Comparison of ENCODE assay signal across 3 cellular contexts in the genomic region with DNA sequence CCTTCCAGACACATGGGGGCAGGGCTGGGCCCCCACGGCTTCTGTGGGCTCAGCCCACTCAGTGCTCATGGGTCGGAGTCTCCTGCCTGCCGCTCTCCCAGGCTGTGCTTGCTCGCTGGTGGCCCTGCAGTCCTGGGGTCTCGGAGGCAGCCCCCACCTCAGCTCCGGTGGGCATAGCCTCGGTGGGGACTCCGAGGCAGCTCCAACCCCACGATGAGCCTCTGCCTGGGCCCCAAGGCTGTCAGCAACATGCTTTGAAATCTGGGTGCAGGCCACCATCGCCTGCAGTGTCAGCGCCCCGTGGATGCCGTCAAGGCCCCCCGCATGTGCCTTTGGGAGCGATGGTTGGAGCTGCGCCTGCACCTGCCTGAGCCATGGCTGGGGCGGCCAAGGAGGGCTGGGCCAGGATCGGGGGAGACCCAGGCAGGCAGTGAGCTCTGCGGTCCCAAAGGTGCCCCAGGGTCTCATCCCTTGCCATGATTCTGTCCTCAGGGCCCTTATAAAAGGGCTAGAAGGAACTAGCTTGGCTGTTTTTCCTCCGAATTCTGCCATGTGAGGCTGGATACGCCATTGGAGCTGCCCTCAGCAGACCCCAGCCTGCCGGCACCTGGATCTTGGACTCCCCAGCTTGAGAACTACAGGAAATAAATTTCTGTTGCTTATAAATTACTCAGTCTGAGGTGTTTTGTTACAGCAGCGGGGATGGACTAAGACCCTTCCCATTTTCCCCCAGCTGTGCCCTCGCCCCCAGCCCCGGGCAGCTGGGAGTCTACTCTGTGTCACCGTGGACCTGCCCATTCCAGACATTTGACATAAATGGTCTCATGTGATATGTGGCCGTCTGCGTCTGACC.
TF ChIP-seq lines count a peak whose summit lies in the region.

No MANE protein-coding gene starts in this region.

TF ChIP-seq in SK-N-SH, 30 proteins besides CTCF, POLR2A, EP300 and RAD21:
- no peak for TF ChIP-seq FOXJ3 (CRISPR knock-in tag; IDR thresholded peaks at IDR 0.05)
- TF ChIP-seq, protein P1, sequence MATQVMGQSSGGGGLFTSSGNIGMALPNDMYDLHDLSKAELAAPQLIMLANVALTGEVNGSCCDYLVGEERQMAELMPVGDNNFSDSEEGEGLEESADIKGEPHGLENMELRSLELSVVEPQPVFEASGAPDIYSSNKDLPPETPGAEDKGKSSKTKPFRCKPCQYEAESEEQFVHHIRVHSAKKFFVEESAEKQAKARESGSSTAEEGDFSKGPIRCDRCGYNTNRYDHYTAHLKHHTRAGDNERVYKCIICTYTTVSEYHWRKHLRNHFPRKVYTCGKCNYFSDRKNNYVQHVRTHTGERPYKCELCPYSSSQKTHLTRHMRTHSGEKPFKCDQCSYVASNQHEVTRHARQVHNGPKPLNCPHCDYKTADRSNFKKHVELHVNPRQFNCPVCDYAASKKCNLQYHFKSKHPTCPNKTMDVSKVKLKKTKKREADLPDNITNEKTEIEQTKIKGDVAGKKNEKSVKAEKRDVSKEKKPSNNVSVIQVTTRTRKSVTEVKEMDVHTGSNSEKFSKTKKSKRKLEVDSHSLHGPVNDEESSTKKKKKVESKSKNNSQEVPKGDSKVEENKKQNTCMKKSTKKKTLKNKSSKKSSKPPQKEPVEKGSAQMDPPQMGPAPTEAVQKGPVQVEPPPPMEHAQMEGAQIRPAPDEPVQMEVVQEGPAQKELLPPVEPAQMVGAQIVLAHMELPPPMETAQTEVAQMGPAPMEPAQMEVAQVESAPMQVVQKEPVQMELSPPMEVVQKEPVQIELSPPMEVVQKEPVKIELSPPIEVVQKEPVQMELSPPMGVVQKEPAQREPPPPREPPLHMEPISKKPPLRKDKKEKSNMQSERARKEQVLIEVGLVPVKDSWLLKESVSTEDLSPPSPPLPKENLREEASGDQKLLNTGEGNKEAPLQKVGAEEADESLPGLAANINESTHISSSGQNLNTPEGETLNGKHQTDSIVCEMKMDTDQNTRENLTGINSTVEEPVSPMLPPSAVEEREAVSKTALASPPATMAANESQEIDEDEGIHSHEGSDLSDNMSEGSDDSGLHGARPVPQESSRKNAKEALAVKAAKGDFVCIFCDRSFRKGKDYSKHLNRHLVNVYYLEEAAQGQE (IDR thresholded peaks at IDR 0.05; ENCODE audit: low read depth, low read length): no peak

TF ChIP-seq in SK-N-SH treated with all-trans-retinoic acid at 6 μM for 48 hours, 23 proteins besides CTCF, POLR2A, EP300 and RAD21:
- TF ChIP-seq ARNTL (CRISPR knock-in tag; IDR thresholded peaks at IDR 0.05; ENCODE audit: borderline replicate concordance, low read depth) (no peak), TCF4 (CRISPR knock-in tag; IDR thresholded peaks at IDR 0.05; ENCODE audit: borderline replicate concordance) (no peak), ZFP3 (CRISPR knock-in tag; IDR thresholded peaks at IDR 0.05) (no peak), ZNF70 (CRISPR knock-in tag; IDR thresholded peaks at IDR 0.05) (no peak), CSDC2 (CRISPR knock-in tag; IDR thresholded peaks at IDR 0.05) (no peak), ZFP30 (CRISPR knock-in tag; IDR thresholded peaks at IDR 0.05) (no peak), ZC3H10 (CRISPR knock-in tag; IDR thresholded peaks at IDR 0.05) (no peak), RARB (CRISPR knock-in tag; IDR thresholded peaks at IDR 0.05) (no peak), PPARA (CRISPR knock-in tag; IDR thresholded peaks at IDR 0.05; ENCODE audit: borderline replicate concordance) (no peak)

TF ChIP-seq in HepG2, 621 proteins besides CTCF, POLR2A, EP300 and RAD21:
- TF ChIP-seq ZKSCAN5 (CRISPR knock-in tag; IDR thresholded peaks at IDR 0.05): no peak
- peak; percentile 66; the same call in 1 of the 2 replicates for TF ChIP-seq RBFOX2 (IDR thresholded peaks at IDR 0.05; ENCODE audit: low read depth, low read length)
- peak; percentile 86 for TF ChIP-seq AGO2 (optimal IDR thresholded peaks at IDR 0.05; ENCODE audit: low read depth, low read length)
